Comparison of ENCODE assay signal across 7 cellular contexts in genomic region chr1:236524892-236525179, GRCh38. TPM values are rescaled to one million over a fixed set of nuclear protein-coding genes. Genes with fewer than 3 reads are reported as not detected.
A peak's percentile ranks its signal among the peaks of the same experiment; 100 is the strongest.
DNase-seq lines count a peak whose midpoint lies in the region; ATAC-seq and TF ChIP-seq lines count a peak whose summit lies in the region.

No MANE protein-coding gene starts in this region.

- DNase-seq in OCI-LY7 (ENCODE audit: low spot score) = peak; percentile 24
- DNase-seq in esophagus muscularis mucosa (ENCODE audit: extremely low spot score) = no peak
- no peak for DNase-seq in gastrocnemius medialis
- DNase-seq in NCI-H1105 treated with DMSO at 0.1 percent for 48 hours (lab: John Stamatoyannopoulos, UW) = no peak
- no peak for DNase-seq in NCI-H446 treated with DMSO at 0.1 percent for 48 hours (lab: John Stamatoyannopoulos, UW)
- no peak for DNase-seq in HK-2 (ENCODE audit: unreplicated experiment)

- H3K27me3 ChIP-seq in esophagus muscularis mucosa (no peaks in the 10 kb centered on the region), gastrocnemius medialis (no peaks in the 10 kb centered on the region)

- BruUV-seq in OCI-LY7 (replicated peaks; lab: Mats Ljungman, UMichigan) = no TSS peak

- H3K4me3 ChIP-seq in OCI-LY7 (ENCODE audit: low read depth, low read length, poor library complexity, severe bottlenecking) (peak overlapping the region; percentile 61), esophagus muscularis mucosa (peak overlapping the region; percentile 79 to 96 (median 88)), gastrocnemius medialis (peak overlapping the region; percentile 84 to 98 (median 96))

- H3K9me3 ChIP-seq in OCI-LY7 (ENCODE audit: low read length) (no peaks in the 10 kb centered on the region), esophagus muscularis mucosa (no peaks in the 10 kb centered on the region), gastrocnemius medialis (no peaks in the 10 kb centered on the region)

- no peaks in the 10 kb centered on the region for H4K20me1 ChIP-seq in OCI-LY7 (ENCODE audit: insufficient read depth, low read length)

- ATAC-seq in GM21529 (IDR thresholded peaks at IDR 0.05; ENCODE audit: unreplicated experiment) (peak; percentile 7), gastrocnemius medialis (no peak)

- TF ChIP-seq POLR2A in esophagus muscularis mucosa (IDR thresholded peaks at IDR 0.05; ENCODE audit: low read depth) (no peak), gastrocnemius medialis (IDR thresholded peaks at IDR 0.05) (no peak)

- no peaks in the 10 kb centered on the region for H3K9me2 ChIP-seq in OCI-LY7 (ENCODE audit: insufficient read depth, low read length)

- H3K36me3 ChIP-seq in OCI-LY7 (ENCODE audit: insufficient read depth, low read length) = no peaks in the 10 kb centered on the region
- H3K36me3 ChIP-seq in esophagus muscularis mucosa = peaks cover 9 to 36% (median 26%) of the 10 kb centered on the region in 4 donors
- H3K36me3 ChIP-seq in gastrocnemius medialis = peaks cover 0 to 14% of the 10 kb centered on the region in 2 donors

- peak overlapping the region; percentile 66; the same call in 1 of the 2 replicates for H2AFZ ChIP-seq in OCI-LY7 (ENCODE audit: low read length)

- no peak for TF ChIP-seq CTCF in OCI-LY7 (conservative IDR thresholded peaks at IDR 0.05; ENCODE audit: low read length)
- no peak for TF ChIP-seq CTCF in esophagus muscularis mucosa (IDR thresholded peaks at IDR 0.05)
- TF ChIP-seq CTCF in gastrocnemius medialis (IDR thresholded peaks at IDR 0.05 in 4 of 5, conservative IDR thresholded peaks at IDR 0.05 in 1 of 5) = no peak

- TF ChIP-seq EP300 in esophagus muscularis mucosa (IDR thresholded peaks at IDR 0.05) = no peak

- intact Hi-C loops in OCI-LY7 (cut with micrococcal nuclease; ENCODE audit: unreplicated experiment) = no loop called here
- intact Hi-C loops in esophagus muscularis mucosa (cut with DNase I) = loop anchor here (10.0 kb wide), 1 partner anchor 420 kb away; no protein-coding TSS in a partner anchor
- intact Hi-C loops in gastrocnemius medialis (cut with DNase I; ENCODE audit: low total_unique reads) = loop anchor here (5.0 to 10.0 kb wide), 2 partner anchors 243 to 1020 kb away; partner anchors contain the start of genes B3GALNT2 and ERO1B

- H3K79me2 ChIP-seq in OCI-LY7 (ENCODE audit: insufficient read depth, low read depth, low read length) = no peaks in the 10 kb centered on the region

- POLR2A ChIA-PET in OCI-LY7 (lab: Charles Lee) = interaction anchor here (0.6 to 0.7 kb wide), 2 partner anchors 80 to 431 kb away, joined by 3 to 4 read pairs; partner anchors contain the start of gene HEATR1

- H3K4me2 ChIP-seq in OCI-LY7 (ENCODE audit: low read length) = peak overlapping the region; percentile 68

- no peak overlapping the region for H3K27ac ChIP-seq in OCI-LY7 (ENCODE audit: low read depth, low read length, poor library complexity, severe bottlenecking)
- peak overlapping the region; percentile 84 to 91 (median 88) for H3K27ac ChIP-seq in esophagus muscularis mucosa (replicated peaks in 1 of 4)
- H3K27ac ChIP-seq in gastrocnemius medialis = peak overlapping the region in 2 of 4 donors; percentile 80 to 81

- in situ Hi-C loops in gastrocnemius medialis (cut with MboI; ENCODE audit: low sequenced_read_pairs in 4 of 4) = no loop called here

- CTCF ChIA-PET in OCI-LY7 (lab: Charles Lee; ENCODE audit: unreplicated experiment) = interaction anchor here (1.0 kb wide), 1 partner anchor 9 kb away, joined by 4 read pairs; no protein-coding TSS in a partner anchor

- H3K4me1 ChIP-seq in OCI-LY7 (ENCODE audit: insufficient read depth, low read length, poor library complexity, severe bottlenecking) (peaks cover 11% of the 10 kb centered on the region), esophagus muscularis mucosa (peaks cover 10 to 19% (median 15%) of the 10 kb centered on the region in 4 donors), gastrocnemius medialis (peaks cover 5 to 9% of the 10 kb centered on the region in 2 donors)

- 14% methylated on average over 3 of the region's 3 CpGs for WGBS in esophagus muscularis mucosa

RNA-seq across cellular contexts. Expression of gene LGALS8, which starts 1.1 kb away (rescaled TPM):
- not detected in 2 replicates for total RNA-seq in OCI-LY7 (2014; rRNA removed; shearing (Covaris generic))
- total RNA-seq in OCI-LY7 (2022) = not detected in 2 replicates
- 10 to 100 TPM; 32.8 to 83.3 (median 51.9) TPM for total RNA-seq in esophagus muscularis mucosa
- 10 to 100 TPM; 11.1 to 20.7 (median 12.5) TPM for total RNA-seq in gastrocnemius medialis

Comparison
In these comparisons a context has a peak if more than half of its experiments do, and no peak if none do; other contexts are left out.
1. RNA of gene LGALS8, which starts 1.1 kb away (total RNA-seq): 32.8 to 83.3 TPM in esophagus muscularis mucosa and 11.1 to 20.7 TPM in gastrocnemius medialis; not detected in OCI-LY7; every median in the first group is over 10 times any median in the second.
2. Peak in every context shown above with its lines, with median percentiles within 50 percentile points of each other: H3K4me3 ChIP-seq.